ENCODE assay signal across 37 cellular contexts in the genomic region with DNA sequence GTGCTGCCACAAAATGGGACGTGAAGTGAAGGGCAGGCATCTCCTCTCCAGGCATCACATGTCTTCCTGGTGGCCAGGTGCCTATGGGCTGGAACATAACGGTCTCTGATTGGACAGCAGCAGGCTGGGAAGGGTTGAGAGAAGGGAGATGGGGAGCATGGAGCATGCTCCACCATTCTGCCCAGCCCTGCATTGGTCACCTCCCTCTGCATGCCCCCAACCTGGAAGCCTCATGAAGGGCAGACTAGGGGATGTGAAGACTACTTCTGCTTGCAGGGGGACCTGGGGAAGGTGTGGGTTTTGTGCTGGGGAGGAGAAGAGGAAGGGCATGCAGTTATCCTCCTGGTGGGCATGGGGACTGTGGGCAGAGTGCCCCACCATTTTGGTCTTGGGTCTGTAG.
"Had no signal": no experiment of that assay in that cellular context is flagged by ENCODE, and none has a peak within 500 bp of the region (broad histone marks: within the 10 kb centered on the region; RNA-seq: fewer than 3 reads in every experiment).

No MANE protein-coding gene starts in this region.

- H3K27me3 ChIP-seq: ascending aorta, cardiac muscle cell had no signal

- H3K27ac Mint-ChIP-seq: activated CD4-positive, alpha-beta memory T cell treated with anti-CD3 and anti-CD28 coated beads, Interleukin-2, amount 10 ng/mL, durations not matched to agents 7 days and 5 days; activated CD4-positive, alpha-beta T cell treated with anti-CD3 and anti-CD28 coated beads for 36 hours; activated CD4-positive, alpha-beta T cell treated with anti-CD3 and anti-CD28 coated beads, Interleukin-2, amount 10 ng/mL, durations not matched to agents 7 days and 5 days; activated CD8-positive, alpha-beta T cell treated with anti-CD3 and anti-CD28 coated beads, Interleukin-2, amount 10 ng/mL, durations not matched to agents 7 days and 5 days; activated naive CD4-positive, alpha-beta T cell treated with anti-CD3 and anti-CD28 coated beads, Interleukin-2, amount 10 ng/mL, durations not matched to agents 7 days and 5 days; activated naive CD4-positive, alpha-beta T cell treated with anti-CD3 and anti-CD28 coated beads, Interleukin-2, amount 50 U/mL, for 24 hours; activated naive CD8-positive, alpha-beta T cell; activated naive CD8-positive, alpha-beta T cell treated with anti-CD3 and anti-CD28 coated beads, Interleukin-2, amount 10 ng/mL, durations not matched to agents 7 days and 5 days; activated naive CD8-positive, alpha-beta T cell treated with anti-CD3 and anti-CD28 coated beads, Interleukin-2, amount 50 U/mL, for 24 hours; activated T-cell treated with anti-CD3 and anti-CD28 coated beads, Interleukin-2, amount 50 U/mL, for 24 hours; activated T-helper 2 cell treated with anti-CD3 and anti-CD28 coated beads, Interferon-gamma antibody, Interleukin-2, Interleukin-4, amounts not matched to agents 10 μg/mL and 5 μg/mL and 100 μg/mL, durations not matched to agents 14 hours and 24 hours and 36 hours; brain; T-helper 1 cell treated with Interleukin-12 subunit alpha and Interleukin-12 subunit beta and Interleukin-4 antibody, amounts not matched to agents 30 μg/mL and 1 μg/mL, for 36 hours; T-helper 2 cell treated with Interferon-gamma antibody and Interleukin-4, amounts not matched to agents 5 μg/mL and 100 μg/mL, for 36 hours; WTC11 had no signal

- DNase-seq: activated CD4-positive, alpha-beta memory T cell treated with anti-CD3 and anti-CD28 coated beads, Interleukin-2, amount 10 ng/mL, durations not matched to agents 7 days and 5 days; activated CD4-positive, alpha-beta T cell treated with anti-CD3 and anti-CD28 coated beads for 1 hour; activated CD4-positive, alpha-beta T cell treated with anti-CD3 and anti-CD28 coated beads for 36 hours; activated CD4-positive, alpha-beta T cell treated with anti-CD3 and anti-CD28 coated beads for 48 hours; activated CD4-positive, alpha-beta T cell treated with anti-CD3 and anti-CD28 coated beads, Interleukin-2, amount 10 ng/mL, durations not matched to agents 7 days and 5 days; activated CD4-positive, alpha-beta T cell treated with anti-CD3 and anti-CD28 coated beads, Interleukin-2, amount 50 U/mL, for 48 hours; activated CD4-positive, CD25-positive, alpha-beta regulatory T cell; activated CD8-positive, alpha-beta memory T cell treated with anti-CD3 and anti-CD28 coated beads, Interleukin-2, amount 50 U/mL, for 48 hours; activated CD8-positive, alpha-beta T cell treated with anti-CD3 and anti-CD28 coated beads, Interleukin-2, amount 10 ng/mL, durations not matched to agents 7 days and 5 days; activated effector memory CD4-positive, alpha-beta T cell treated with Interleukin-2 at 50 U/mL for 16 hours; activated gamma-delta T cell; activated naive CD4-positive, alpha-beta T cell treated with anti-CD3 and anti-CD28 coated beads, Interleukin-2, amount 10 ng/mL, durations not matched to agents 7 days and 5 days; activated naive CD4-positive, alpha-beta T cell treated with Interleukin-2 at 50 U/mL for 16 hours; activated naive CD8-positive, alpha-beta T cell treated with anti-CD3 and anti-CD28 coated beads, Interleukin-2, amount 10 ng/mL, durations not matched to agents 7 days and 5 days; activated naive CD8-positive, alpha-beta T cell treated with anti-CD3 and anti-CD28 coated beads, Interleukin-2, amount 50 U/mL, for 24 hours; activated T-cell treated with anti-CD3 and anti-CD28 coated beads, Interleukin-2, amount 50 U/mL, for 24 hours; activated T-cell treated with anti-CD3 and anti-CD28 coated beads, Interleukin-2, amount 50 U/mL, for 48 hours; amygdala; anterior cingulate cortex; caudate nucleus; cerebellar nuclear complex; SW 1271; T-helper 1 cell; T-helper 2 cell; T-helper 9 cell; WERI-Rb-1 had no signal

- ATAC-seq: activated CD4-positive, alpha-beta T cell treated with anti-CD3 and anti-CD28 coated beads for 36 hours; activated CD4-positive, CD25-positive, alpha-beta regulatory T cell treated with anti-CD3 and anti-CD28 coated beads, Interleukin-2, amount 50 U/mL, for 24 hours; activated CD8-positive, alpha-beta T cell treated with anti-CD3 and anti-CD28 coated beads, Interleukin-2, amount 10 ng/mL, durations not matched to agents 7 days and 5 days; activated naive CD8-positive, alpha-beta T cell treated with anti-CD3 and anti-CD28 coated beads, Interleukin-2, amount 50 U/mL, for 24 hours; WTC11 had no signal

- H3K36me3 Mint-ChIP-seq: activated naive CD4-positive, alpha-beta T cell treated with anti-CD3 and anti-CD28 coated beads, Interleukin-2, amount 10 ng/mL, durations not matched to agents 7 days and 5 days; activated naive CD4-positive, alpha-beta T cell treated with anti-CD3 and anti-CD28 coated beads, Interleukin-2, amount 50 U/mL, for 24 hours; activated naive CD8-positive, alpha-beta T cell; activated naive CD8-positive, alpha-beta T cell treated with anti-CD3 and anti-CD28 coated beads, Interleukin-2, amount 10 ng/mL, durations not matched to agents 7 days and 5 days; brain had no signal

- H3K36me3 ChIP-seq: ascending aorta, cardiac muscle cell, WERI-Rb-1 had no signal

- H3K9me3 Mint-ChIP-seq: activated CD4-positive, alpha-beta T cell treated with anti-CD3 and anti-CD28 coated beads, Interleukin-2, amount 10 ng/mL, durations not matched to agents 7 days and 5 days; activated naive CD4-positive, alpha-beta T cell treated with anti-CD3 and anti-CD28 coated beads, Interleukin-2, amount 50 U/mL, for 24 hours; activated naive CD8-positive, alpha-beta T cell treated with anti-CD3 and anti-CD28 coated beads, Interleukin-2, amount 10 ng/mL, durations not matched to agents 7 days and 5 days; activated naive CD8-positive, alpha-beta T cell treated with anti-CD3 and anti-CD28 coated beads, Interleukin-2, amount 50 U/mL, for 24 hours; activated T-cell treated with anti-CD3 and anti-CD28 coated beads, Interleukin-2, amount 50 U/mL, for 24 hours; activated T-helper 2 cell treated with anti-CD3 and anti-CD28 coated beads, Interferon-gamma antibody, Interleukin-2, Interleukin-4, amounts not matched to agents 10 μg/mL and 5 μg/mL and 100 μg/mL, durations not matched to agents 14 hours and 24 hours and 36 hours; central memory CD8-positive, alpha-beta T cell; T-helper 1 cell treated with Interleukin-12 subunit alpha and Interleukin-12 subunit beta and Interleukin-4 antibody, amounts not matched to agents 30 μg/mL and 1 μg/mL, for 36 hours; T-helper 2 cell treated with Interferon-gamma antibody and Interleukin-4, amounts not matched to agents 5 μg/mL and 100 μg/mL, for 36 hours had no signal

- H3K4me1 ChIP-seq: ascending aorta had no signal

- H3K27me3 Mint-ChIP-seq: activated CD4-positive, alpha-beta memory T cell treated with anti-CD3 and anti-CD28 coated beads, Interleukin-2, amount 10 ng/mL, durations not matched to agents 7 days and 5 days; activated CD4-positive, alpha-beta T cell treated with anti-CD3 and anti-CD28 coated beads for 36 hours; activated CD4-positive, alpha-beta T cell treated with anti-CD3 and anti-CD28 coated beads, Interleukin-2, amount 10 ng/mL, durations not matched to agents 7 days and 5 days; activated naive CD4-positive, alpha-beta T cell treated with anti-CD3 and anti-CD28 coated beads, Interleukin-2, amount 10 ng/mL, durations not matched to agents 7 days and 5 days; activated naive CD4-positive, alpha-beta T cell treated with anti-CD3 and anti-CD28 coated beads, Interleukin-2, amount 50 U/mL, for 24 hours; activated naive CD8-positive, alpha-beta T cell treated with anti-CD3 and anti-CD28 coated beads, Interleukin-2, amount 50 U/mL, for 24 hours had no signal

- H3K4me3 Mint-ChIP-seq: activated CD4-positive, alpha-beta memory T cell treated with anti-CD3 and anti-CD28 coated beads, Interleukin-2, amount 10 ng/mL, durations not matched to agents 7 days and 5 days; activated CD4-positive, alpha-beta T cell treated with anti-CD3 and anti-CD28 coated beads for 36 hours; activated CD4-positive, alpha-beta T cell treated with anti-CD3 and anti-CD28 coated beads, Interleukin-2, amount 10 ng/mL, durations not matched to agents 7 days and 5 days; activated CD8-positive, alpha-beta T cell treated with anti-CD3 and anti-CD28 coated beads, Interleukin-2, amount 10 ng/mL, durations not matched to agents 7 days and 5 days; activated naive CD4-positive, alpha-beta T cell treated with anti-CD3 and anti-CD28 coated beads, Interleukin-2, amount 10 ng/mL, durations not matched to agents 7 days and 5 days; activated naive CD4-positive, alpha-beta T cell treated with anti-CD3 and anti-CD28 coated beads, Interleukin-2, amount 50 U/mL, for 24 hours; activated naive CD8-positive, alpha-beta T cell; activated naive CD8-positive, alpha-beta T cell treated with anti-CD3 and anti-CD28 coated beads, Interleukin-2, amount 10 ng/mL, durations not matched to agents 7 days and 5 days; activated naive CD8-positive, alpha-beta T cell treated with anti-CD3 and anti-CD28 coated beads, Interleukin-2, amount 50 U/mL, for 24 hours; activated T-cell treated with anti-CD3 and anti-CD28 coated beads, Interleukin-2, amount 50 U/mL, for 24 hours; brain; central memory CD8-positive, alpha-beta T cell; T-helper 1 cell treated with Interleukin-12 subunit alpha and Interleukin-12 subunit beta and Interleukin-4 antibody, amounts not matched to agents 30 μg/mL and 1 μg/mL, for 36 hours; T-helper 2 cell treated with Interferon-gamma antibody and Interleukin-4, amounts not matched to agents 5 μg/mL and 100 μg/mL, for 36 hours; WTC11 had no signal

- H3K27ac ChIP-seq: ascending aorta, cardiac muscle cell, WERI-Rb-1 had no signal

- H3K4me3 ChIP-seq: ascending aorta, cardiac muscle cell had no signal

- H3K4me1 Mint-ChIP-seq: activated CD4-positive, alpha-beta memory T cell treated with anti-CD3 and anti-CD28 coated beads, Interleukin-2, amount 10 ng/mL, durations not matched to agents 7 days and 5 days; activated CD4-positive, alpha-beta T cell treated with anti-CD3 and anti-CD28 coated beads for 36 hours; activated CD4-positive, alpha-beta T cell treated with anti-CD3 and anti-CD28 coated beads, Interleukin-2, amount 10 ng/mL, durations not matched to agents 7 days and 5 days; activated naive CD4-positive, alpha-beta T cell treated with anti-CD3 and anti-CD28 coated beads, Interleukin-2, amount 10 ng/mL, durations not matched to agents 7 days and 5 days; activated naive CD4-positive, alpha-beta T cell treated with anti-CD3 and anti-CD28 coated beads, Interleukin-2, amount 50 U/mL, for 24 hours; activated naive CD8-positive, alpha-beta T cell treated with anti-CD3 and anti-CD28 coated beads, Interleukin-2, amount 10 ng/mL, durations not matched to agents 7 days and 5 days; activated naive CD8-positive, alpha-beta T cell treated with anti-CD3 and anti-CD28 coated beads, Interleukin-2, amount 50 U/mL, for 24 hours; brain; central memory CD8-positive, alpha-beta T cell; WTC11 had no signal
